Comparison of ENCODE assay signal across 15 cellular contexts in the genomic region with DNA sequence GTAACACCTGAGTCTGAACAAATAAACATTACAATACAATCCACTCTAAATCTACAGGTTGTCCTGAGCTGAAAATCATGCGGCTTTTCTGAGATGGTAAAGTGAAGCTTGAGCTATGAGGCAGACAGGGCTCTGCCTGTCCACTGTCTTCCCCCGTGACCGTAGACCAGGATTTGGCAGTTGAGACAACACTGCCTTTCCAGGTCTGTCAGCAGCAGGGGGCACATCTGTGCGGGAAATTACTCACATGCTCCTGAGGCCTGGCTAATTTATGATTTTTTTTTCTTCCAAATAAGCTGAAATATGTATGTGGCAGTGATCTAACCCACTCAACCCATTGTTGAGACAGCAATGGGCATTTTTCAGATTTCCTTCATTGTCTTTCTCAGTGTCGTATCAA.
DNase-seq lines count a peak whose midpoint lies in the region; ATAC-seq and TF ChIP-seq lines count a peak whose summit lies in the region.
"Had no signal": no experiment of that assay in that cellular context is flagged by ENCODE, and none has a peak within 500 bp of the region (broad histone marks: within the 10 kb centered on the region; RNA-seq: fewer than 3 reads in every experiment).

No MANE protein-coding gene starts in this region.

- peak in 37 of 56 donors; percentile 7 to 56 (median 33) for TF ChIP-seq CTCF in dorsolateral prefrontal cortex (IDR thresholded peaks at IDR 0.05 in 54 of 56, conservative IDR thresholded peaks at IDR 0.05 in 2 of 56; ENCODE audit: low read depth in 1 of 56, partially characterized antibody in 56 of 56)
- no peak for TF ChIP-seq CTCF in MM.1S (IDR thresholded peaks at IDR 0.05; ENCODE audit: low read length)

- no peak overlapping the region for H3K27ac Mint-ChIP-seq in activated naive CD4-positive, alpha-beta T cell treated with anti-CD3 and anti-CD28 coated beads for 36 hours
- H3K27ac Mint-ChIP-seq: activated T-helper 2 cell treated with anti-CD3 and anti-CD28 coated beads, Interferon-gamma antibody, Interleukin-2, Interleukin-4, amounts not matched to agents 10 μg/mL and 5 μg/mL and 100 μg/mL, durations not matched to agents 14 hours and 24 hours and 36 hours had no signal

- CTCF ChIA-PET in activated naive CD4-positive, alpha-beta T cell treated with anti-CD3 and anti-CD28 coated beads for 36 hours (lab: Charles Lee) = no interaction called here

- H3K9ac ChIP-seq in MM.1S (ENCODE audit: low read length) = no peak overlapping the region

- intact Hi-C loops in dorsolateral prefrontal cortex (cut with DNase I) = no loop called here
- intact Hi-C loops in activated naive CD4-positive, alpha-beta T cell treated with anti-CD3 and anti-CD28 coated beads for 36 hours (cut with micrococcal nuclease) = no loop called here

- H3K9me3 ChIP-seq in MM.1S (replicated peaks; ENCODE audit: insufficient read depth, low read length) = no peaks in the 10 kb centered on the region

- H3K9me3 Mint-ChIP-seq in activated naive CD4-positive, alpha-beta T cell treated with anti-CD3 and anti-CD28 coated beads for 36 hours = peaks cover 8% of the 10 kb centered on the region

- H3K27ac ChIP-seq in dorsolateral prefrontal cortex = peak overlapping the region in 41 of 59 donors; percentile 0 to 87 (median 36)
- H3K27ac ChIP-seq in MM.1S (ENCODE audit: low read length) = no peak overlapping the region
- H3K27ac ChIP-seq: HL-60 had no signal

- no peaks in the 10 kb centered on the region for H3K36me3 ChIP-seq in MM.1S (replicated peaks; ENCODE audit: insufficient read depth, low read length)

- H3K4me1 Mint-ChIP-seq in activated naive CD4-positive, alpha-beta T cell treated with anti-CD3 and anti-CD28 coated beads for 36 hours (ENCODE audit: low read depth) = no peaks in the 10 kb centered on the region

- DNase-seq in AG20443 (ENCODE audit: low spot score) (peak; percentile 77), NCI-H146 treated with DMSO at 0.1 percent for 48 hours (lab: John Stamatoyannopoulos, UW; ENCODE audit: unreplicated experiment) (peak; percentile 20), dorsolateral prefrontal cortex (peak in 6 of 10 donors; percentile 51 to 91 (median 57)), lung microvascular endothelial cell (ENCODE audit: low read depth in 2 of 2) (peak; percentile 82 to 85), COLO829 (ENCODE audit: low spot score) (no peak), MM.1S (no peak)
- DNase-seq in activated naive CD4-positive, alpha-beta T cell treated with anti-CD3 and anti-CD28 coated beads for 36 hours = no peak
- DNase-seq: Calu3; effector memory CD4-positive, alpha-beta T cell; H9; NCI-H510A had no signal

- H3K9me2 ChIP-seq in MM.1S (replicated peaks; ENCODE audit: insufficient read depth, low read length) = no peaks in the 10 kb centered on the region

- no peaks in the 10 kb centered on the region for H3K4me1 ChIP-seq in MM.1S (ENCODE audit: low read length)

- no peaks in the 10 kb centered on the region for H3K27me3 ChIP-seq in dorsolateral prefrontal cortex
- no peaks in the 10 kb centered on the region for H3K27me3 ChIP-seq in MM.1S (replicated peaks; ENCODE audit: insufficient read depth, low read length)

- no peak overlapping the region for H2AFZ ChIP-seq in MM.1S (ENCODE audit: low read length)

- ATAC-seq in esophagus mucosa = no peak
- ATAC-seq: left lobe of liver had no signal

- no peaks in the 10 kb centered on the region for H3F3A ChIP-seq in MM.1S (ENCODE audit: insufficient read depth, low read length)

- peaks cover 7% of the 10 kb centered on the region; the same call in 1 of the 2 replicates for H3K79me2 ChIP-seq in MM.1S (ENCODE audit: low read length)

- H3K4me3 ChIP-seq in dorsolateral prefrontal cortex (peak overlapping the region in 1 of 59 donors; percentile 1), MM.1S (ENCODE audit: low read length) (no peak overlapping the region)

- no peaks in the 10 kb centered on the region for H3K27me3 Mint-ChIP-seq in activated naive CD4-positive, alpha-beta T cell treated with anti-CD3 and anti-CD28 coated beads for 36 hours (ENCODE audit: low read depth)

- no peak overlapping the region for H3K4me2 ChIP-seq in MM.1S (ENCODE audit: low read depth, low read length)

- no peaks in the 10 kb centered on the region for H4K20me1 ChIP-seq in MM.1S (ENCODE audit: insufficient read depth, low read length)

- H3K4me3 Mint-ChIP-seq in activated naive CD4-positive, alpha-beta T cell treated with anti-CD3 and anti-CD28 coated beads for 36 hours = no peak overlapping the region
- H3K4me3 Mint-ChIP-seq: H9 had no signal

- no peaks in the 10 kb centered on the region for H3K36me3 Mint-ChIP-seq in activated naive CD4-positive, alpha-beta T cell treated with anti-CD3 and anti-CD28 coated beads for 36 hours (ENCODE audit: low read depth)

Comparison
In these comparisons a context has a peak if more than half of its experiments do, and no peak if none do; other contexts are left out.
1. DNase-seq: peak in AG20443 (single experiment), NCI-H146 treated with DMSO at 0.1 percent for 48 hours (single experiment), dorsolateral prefrontal cortex (6 of 10) and lung microvascular endothelial cell (2 of 2); none in activated naive CD4-positive, alpha-beta T cell treated with anti-CD3 and anti-CD28 coated beads for 36 hours (single experiment), COLO829 (single experiment) and MM.1S (single experiment).